ENCODE assay signal across 15 cellular contexts in the genomic region with DNA sequence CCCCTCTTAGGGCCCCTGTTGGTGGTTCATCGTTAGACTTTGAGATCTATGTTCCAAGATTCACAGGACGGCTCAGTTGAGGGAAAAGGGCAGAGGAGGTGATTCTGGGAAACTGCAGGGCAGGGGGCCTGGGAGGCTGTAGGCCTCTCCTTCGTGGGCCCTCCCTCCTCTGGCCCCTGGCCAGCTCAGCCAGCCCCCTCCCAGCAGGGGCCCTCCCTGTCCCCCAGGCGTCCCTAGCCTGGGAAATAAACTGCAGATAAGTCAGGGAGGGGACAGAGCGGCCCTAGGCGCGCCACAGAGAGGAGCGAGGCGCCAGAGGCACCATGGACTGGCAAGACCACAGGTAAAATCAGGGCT. TPM values are rescaled to one million over a fixed set of nuclear protein-coding genes. Genes with fewer than 3 reads are reported as not detected.
A peak's percentile ranks its signal among the peaks of the same experiment; 100 is the strongest.
DNase-seq lines count a peak whose midpoint lies in the region; ATAC-seq, FAIRE-seq and TF ChIP-seq lines count a peak whose summit lies in the region.
"Had no signal": no experiment of that assay in that cellular context is flagged by ENCODE, and none has a peak within 500 bp of the region (broad histone marks: within the 10 kb centered on the region; RNA-seq: fewer than 3 reads in every experiment).

No MANE protein-coding gene starts in this region.

- H3K36me3 Mint-ChIP-seq in neural progenitor cell = peaks cover 23% of the 10 kb centered on the region

- DNase-seq in cardiac muscle cell (ENCODE audit: low read depth in 1 of 2, low spot score in 1 of 2) (peak in 1 of 2 donors; percentile 52), Right ventricle myocardium superior (no peak), esophagus muscularis mucosa (ENCODE audit: extremely low spot score) (no peak), neural progenitor cell (ENCODE audit: low spot score) (no peak), uterus (no peak), GOT3 (lab: John Stamatoyannopoulos, UW) (no peak), epidermal melanocyte (ENCODE audit: insufficient read length, low spot score) (no peak), GM19239 (ENCODE audit: insufficient read length, low spot score) (no peak)
- DNase-seq: activated T-cell treated with anti-CD3 and anti-CD28 coated beads for 4 hours; NCI-H774; stimulated activated naive CD4-positive, alpha-beta T cell treated with Interleukin-2 at 50 U/mL for 16 hours had no signal

- H3K27me3 Mint-ChIP-seq in neural progenitor cell (ENCODE audit: insufficient read depth, low read depth) = peaks cover 2% of the 10 kb centered on the region

- no peak overlapping the region for H3K4me3 Mint-ChIP-seq in neural progenitor cell

- no peak overlapping the region for H3K27ac Mint-ChIP-seq in neural progenitor cell

- H3K36me3 ChIP-seq in cardiac muscle cell (peaks cover 25% of the 10 kb centered on the region), esophagus muscularis mucosa (peaks cover 50 to 59% (median 54%) of the 10 kb centered on the region in 4 donors), neural progenitor cell (peaks cover 2% of the 10 kb centered on the region), uterus (no peaks in the 10 kb centered on the region)
- H3K36me3 ChIP-seq: neutrophil had no signal

- no peaks in the 10 kb centered on the region for H3K9me3 ChIP-seq in cardiac muscle cell (ENCODE audit: low read depth)
- no peaks in the 10 kb centered on the region for H3K9me3 ChIP-seq in esophagus muscularis mucosa
- no peaks in the 10 kb centered on the region for H3K9me3 ChIP-seq in neural progenitor cell (ENCODE audit: low read depth)
- no peaks in the 10 kb centered on the region for H3K9me3 ChIP-seq in uterus
- H3K9me3 ChIP-seq: neutrophil had no signal

- no peak for TF ChIP-seq EP300 in esophagus muscularis mucosa (IDR thresholded peaks at IDR 0.05)

- no peak overlapping the region for H3K9ac ChIP-seq in neural progenitor cell

- peak overlapping the region; percentile 54 for H3K4me2 ChIP-seq in neural progenitor cell

- intact Hi-C loops in Right ventricle myocardium superior (cut with DNase I) = loop anchor here (5.0 kb wide), 1 partner anchor 44 kb away; a partner anchor contains a TSS
- intact Hi-C loops in esophagus muscularis mucosa (cut with DNase I) = no loop called here
- intact Hi-C loops in uterus (cut with DNase I; ENCODE audit: low total_unique reads) = no loop called here

- H3K27ac ChIP-seq in cardiac muscle cell = peak overlapping the region; percentile 72
- peak overlapping the region; percentile 97 to 98 (median 98) for H3K27ac ChIP-seq in esophagus muscularis mucosa (replicated peaks in 1 of 4)
- H3K27ac ChIP-seq in neural progenitor cell = no peak overlapping the region
- peak overlapping the region; percentile 30 to 95 for H3K27ac ChIP-seq in uterus
- H3K27ac ChIP-seq: neutrophil had no signal

- H3K4me3 ChIP-seq in cardiac muscle cell = no peak overlapping the region
- H3K4me3 ChIP-seq in esophagus muscularis mucosa = peak overlapping the region; percentile 19 to 28 (median 25)
- H3K4me3 ChIP-seq in neural progenitor cell = peak overlapping the region; percentile 22
- no peak overlapping the region for H3K4me3 ChIP-seq in uterus

- no peak for FAIRE-seq in GM19239 (lab: Jason Lieb, UNC)
- FAIRE-seq: A204.1, D721Med had no signal

- H3F3A ChIP-seq in neural progenitor cell (ENCODE audit: low read depth) = peaks cover 28% of the 10 kb centered on the region

- ATAC-seq in Right ventricle myocardium superior (ENCODE audit: poor library complexity) = no peak

- TF ChIP-seq POLR2A in esophagus muscularis mucosa (IDR thresholded peaks at IDR 0.05; ENCODE audit: low read depth) (no peak), uterus (IDR thresholded peaks at IDR 0.05) (no peak)

- H3K4me1 Mint-ChIP-seq in neural progenitor cell = peaks cover 36% of the 10 kb centered on the region

- no peak overlapping the region for H2AFZ ChIP-seq in neural progenitor cell (replicated peaks)

- WGBS in esophagus muscularis mucosa = 42% methylated on average over 4 of the region's 9 CpGs

- H3K27me3 ChIP-seq in cardiac muscle cell (no peaks in the 10 kb centered on the region), esophagus muscularis mucosa (no peaks in the 10 kb centered on the region), neural progenitor cell (no peaks in the 10 kb centered on the region), uterus (no peaks in the 10 kb centered on the region)

- H3K9me3 Mint-ChIP-seq in neural progenitor cell = peaks cover 11% of the 10 kb centered on the region

- H3K79me2 ChIP-seq in neural progenitor cell (ENCODE audit: low read depth) = peaks cover 8% of the 10 kb centered on the region

- peaks cover 43% of the 10 kb centered on the region for H3K4me1 ChIP-seq in cardiac muscle cell (ENCODE audit: low read depth)
- peaks cover 48 to 87% (median 83%) of the 10 kb centered on the region in 4 donors for H3K4me1 ChIP-seq in esophagus muscularis mucosa
- H3K4me1 ChIP-seq in neural progenitor cell = peaks cover 31% of the 10 kb centered on the region
- H3K4me1 ChIP-seq in uterus = peaks cover 3 to 7% of the 10 kb centered on the region in 2 donors

- H4K20me1 ChIP-seq in neural progenitor cell (ENCODE audit: low read depth) = no peaks in the 10 kb centered on the region

- TF ChIP-seq CTCF in cardiac muscle cell (IDR thresholded peaks at IDR 0.05; ENCODE audit: low read depth, low read length) (no peak), esophagus muscularis mucosa (IDR thresholded peaks at IDR 0.05) (no peak), neural progenitor cell (IDR thresholded peaks at IDR 0.05) (no peak), uterus (IDR thresholded peaks at IDR 0.05) (no peak)

RNA-seq across cellular contexts. Expression of a gene that starts 6.5 kb away (rescaled TPM):
- total RNA-seq in cardiac muscle cell (115 and 163 TPM in 2 replicates), Right ventricle myocardium superior (73.1 TPM), esophagus muscularis mucosa (100 to 1,000 TPM in 3 of 4 donors, 10 to 100 TPM in 1; 98.2 to 268 (median 160) TPM), neural progenitor cell (ENCODE audit: low replicate concordance) (6.7 and 18.0 TPM in 2 replicates), uterus (100 to 1,000 TPM in 2 of 4 donors, 10 to 100 TPM in 2; 21.5 to 212 (median 103) TPM)
- polyA plus RNA-seq in cardiac muscle cell = 122 and 170 TPM in 2 replicates
- total RNA-seq: SK-MEL-5 had no signal

RNA-seq across cellular contexts. Expression of a gene that starts 43.6 kb away (rescaled TPM):
- 109 and 130 TPM in 2 replicates for total RNA-seq in cardiac muscle cell
- polyA plus RNA-seq in cardiac muscle cell = 120 and 123 TPM in 2 replicates
- 69.5 TPM for total RNA-seq in Right ventricle myocardium superior
- total RNA-seq in esophagus muscularis mucosa = 10 to 100 TPM; 39.9 to 74.7 (median 61.9) TPM
- total RNA-seq in neural progenitor cell (ENCODE audit: low replicate concordance) = 63.5 and 97.8 TPM in 2 replicates
- total RNA-seq in uterus = 10 to 100 TPM; 26.1 to 92.3 (median 62.5) TPM

Comparison
In these comparisons a context has a peak if more than half of its experiments do, and no peak if none do; other contexts are left out.
1. H3K4me3 ChIP-seq: peak in esophagus muscularis mucosa (4 of 4) and neural progenitor cell (single experiment); none in cardiac muscle cell (single experiment) and uterus (0 of 2).